1 cellular context compared by ENCODE assay signal in the genomic region with DNA sequence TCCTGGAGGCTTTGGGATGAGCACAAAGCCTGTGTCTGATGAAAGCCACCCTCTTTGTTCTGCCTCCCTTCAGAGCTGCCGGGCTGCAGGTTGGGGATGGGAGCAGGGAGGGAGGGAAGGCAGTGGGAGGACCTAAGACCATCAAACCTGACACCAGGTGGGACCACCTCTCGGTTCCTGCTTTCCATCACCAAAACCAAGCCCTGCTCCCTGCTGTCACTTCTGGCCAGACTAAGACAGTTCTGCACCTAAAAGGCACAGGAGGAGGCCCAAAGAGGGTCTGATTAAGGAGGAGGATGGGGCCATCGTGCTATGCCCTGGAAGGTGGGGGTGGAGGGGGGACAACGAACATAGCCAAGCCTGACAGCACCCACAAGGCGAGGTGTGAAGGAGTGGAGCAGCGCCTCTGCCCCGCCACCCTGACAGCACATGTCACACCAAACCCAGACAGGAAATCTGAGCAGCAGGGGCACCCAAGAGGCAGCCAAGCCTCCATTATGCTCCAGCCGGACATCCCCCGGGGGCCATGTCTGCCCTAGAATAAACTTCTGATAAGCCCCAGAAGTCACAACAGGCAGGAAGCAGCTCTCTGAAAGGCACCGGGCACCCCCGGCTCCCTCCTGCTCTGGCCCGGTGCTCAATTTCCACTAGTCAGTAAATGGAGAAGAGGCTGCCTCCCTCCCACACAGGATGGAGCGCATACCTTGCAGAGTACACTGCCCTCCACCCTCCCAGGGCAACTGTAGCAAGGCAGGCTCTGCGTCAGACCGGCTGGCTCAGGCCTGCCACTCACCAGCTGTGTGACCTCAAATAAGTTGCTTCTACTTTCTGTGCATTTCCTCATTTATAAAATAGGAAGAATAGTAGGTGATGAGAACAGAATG.
TF ChIP-seq lines count a peak whose summit lies in the region.

No MANE protein-coding gene starts in this region.

TF ChIP-seq in SK-N-SH, 30 proteins besides CTCF, POLR2A, EP300 and RAD21 (continued from another document):
- TF ChIP-seq, protein P1, sequence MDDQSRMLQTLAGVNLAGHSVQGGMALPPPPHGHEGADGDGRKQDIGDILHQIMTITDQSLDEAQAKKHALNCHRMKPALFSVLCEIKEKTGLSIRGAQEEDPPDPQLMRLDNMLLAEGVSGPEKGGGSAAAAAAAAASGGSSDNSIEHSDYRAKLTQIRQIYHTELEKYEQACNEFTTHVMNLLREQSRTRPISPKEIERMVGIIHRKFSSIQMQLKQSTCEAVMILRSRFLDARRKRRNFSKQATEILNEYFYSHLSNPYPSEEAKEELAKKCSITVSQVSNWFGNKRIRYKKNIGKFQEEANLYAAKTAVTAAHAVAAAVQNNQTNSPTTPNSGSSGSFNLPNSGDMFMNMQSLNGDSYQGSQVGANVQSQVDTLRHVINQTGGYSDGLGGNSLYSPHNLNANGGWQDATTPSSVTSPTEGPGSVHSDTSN (IDR thresholded peaks at IDR 0.05), result peak; percentile 52
- TF ChIP-seq POLR2AphosphoS5 (IDR thresholded peaks at IDR 0.05; ENCODE audit: low read depth, low read length), result no peak
- no peak for TF ChIP-seq EZH2phosphoT487 (IDR thresholded peaks at IDR 0.05; ENCODE audit: borderline replicate concordance, low read depth)
- TF ChIP-seq, protein P2, sequence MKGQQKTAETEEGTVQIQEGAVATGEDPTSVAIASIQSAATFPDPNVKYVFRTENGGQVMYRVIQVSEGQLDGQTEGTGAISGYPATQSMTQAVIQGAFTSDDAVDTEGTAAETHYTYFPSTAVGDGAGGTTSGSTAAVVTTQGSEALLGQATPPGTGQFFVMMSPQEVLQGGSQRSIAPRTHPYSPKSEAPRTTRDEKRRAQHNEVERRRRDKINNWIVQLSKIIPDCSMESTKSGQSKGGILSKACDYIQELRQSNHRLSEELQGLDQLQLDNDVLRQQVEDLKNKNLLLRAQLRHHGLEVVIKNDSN (IDR thresholded peaks at IDR 0.05; ENCODE audit: borderline replicate concordance, low read depth), result no peak
- TF ChIP-seq, protein P3, sequence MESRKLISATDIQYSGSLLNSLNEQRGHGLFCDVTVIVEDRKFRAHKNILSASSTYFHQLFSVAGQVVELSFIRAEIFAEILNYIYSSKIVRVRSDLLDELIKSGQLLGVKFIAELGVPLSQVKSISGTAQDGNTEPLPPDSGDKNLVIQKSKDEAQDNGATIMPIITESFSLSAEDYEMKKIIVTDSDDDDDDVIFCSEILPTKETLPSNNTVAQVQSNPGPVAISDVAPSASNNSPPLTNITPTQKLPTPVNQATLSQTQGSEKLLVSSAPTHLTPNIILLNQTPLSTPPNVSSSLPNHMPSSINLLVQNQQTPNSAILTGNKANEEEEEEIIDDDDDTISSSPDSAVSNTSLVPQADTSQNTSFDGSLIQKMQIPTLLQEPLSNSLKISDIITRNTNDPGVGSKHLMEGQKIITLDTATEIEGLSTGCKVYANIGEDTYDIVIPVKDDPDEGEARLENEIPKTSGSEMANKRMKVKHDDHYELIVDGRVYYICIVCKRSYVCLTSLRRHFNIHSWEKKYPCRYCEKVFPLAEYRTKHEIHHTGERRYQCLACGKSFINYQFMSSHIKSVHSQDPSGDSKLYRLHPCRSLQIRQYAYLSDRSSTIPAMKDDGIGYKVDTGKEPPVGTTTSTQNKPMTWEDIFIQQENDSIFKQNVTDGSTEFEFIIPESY (IDR thresholded peaks at IDR 0.05; ENCODE audit: borderline replicate concordance, low read depth), result no peak
- no peak for TF ChIP-seq RFX5 (IDR thresholded peaks at IDR 0.05; ENCODE audit: low read length)
- no peak for TF ChIP-seq ELF1 (IDR thresholded peaks at IDR 0.05)
- TF ChIP-seq RXRA (IDR thresholded peaks at IDR 0.05; ENCODE audit: borderline replicate concordance, low read depth), result no peak
- TF ChIP-seq, protein P4, sequence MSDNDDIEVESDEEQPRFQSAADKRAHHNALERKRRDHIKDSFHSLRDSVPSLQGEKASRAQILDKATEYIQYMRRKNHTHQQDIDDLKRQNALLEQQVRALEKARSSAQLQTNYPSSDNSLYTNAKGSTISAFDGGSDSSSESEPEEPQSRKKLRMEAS (IDR thresholded peaks at IDR 0.05; ENCODE audit: low read depth), result no peak
- TF ChIP-seq, protein P5, sequence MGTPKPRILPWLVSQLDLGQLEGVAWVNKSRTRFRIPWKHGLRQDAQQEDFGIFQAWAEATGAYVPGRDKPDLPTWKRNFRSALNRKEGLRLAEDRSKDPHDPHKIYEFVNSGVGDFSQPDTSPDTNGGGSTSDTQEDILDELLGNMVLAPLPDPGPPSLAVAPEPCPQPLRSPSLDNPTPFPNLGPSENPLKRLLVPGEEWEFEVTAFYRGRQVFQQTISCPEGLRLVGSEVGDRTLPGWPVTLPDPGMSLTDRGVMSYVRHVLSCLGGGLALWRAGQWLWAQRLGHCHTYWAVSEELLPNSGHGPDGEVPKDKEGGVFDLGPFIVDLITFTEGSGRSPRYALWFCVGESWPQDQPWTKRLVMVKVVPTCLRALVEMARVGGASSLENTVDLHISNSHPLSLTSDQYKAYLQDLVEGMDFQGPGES (IDR thresholded peaks at IDR 0.05; ENCODE audit: low read depth, low read length), result no peak
- TF ChIP-seq FOSL2 (IDR thresholded peaks at IDR 0.05; ENCODE audit: borderline replicate concordance, low read depth), result no peak
- TF ChIP-seq GATA2 (CRISPR knock-in tag; IDR thresholded peaks at IDR 0.05), result peak; percentile 72
- TF ChIP-seq CHD2 (IDR thresholded peaks at IDR 0.05; ENCODE audit: low read length, partially characterized antibody), result peak; percentile 64
- TF ChIP-seq, protein P6, sequence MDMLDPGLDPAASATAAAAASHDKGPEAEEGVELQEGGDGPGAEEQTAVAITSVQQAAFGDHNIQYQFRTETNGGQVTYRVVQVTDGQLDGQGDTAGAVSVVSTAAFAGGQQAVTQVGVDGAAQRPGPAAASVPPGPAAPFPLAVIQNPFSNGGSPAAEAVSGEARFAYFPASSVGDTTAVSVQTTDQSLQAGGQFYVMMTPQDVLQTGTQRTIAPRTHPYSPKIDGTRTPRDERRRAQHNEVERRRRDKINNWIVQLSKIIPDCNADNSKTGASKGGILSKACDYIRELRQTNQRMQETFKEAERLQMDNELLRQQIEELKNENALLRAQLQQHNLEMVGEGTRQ (IDR thresholded peaks at IDR 0.05; ENCODE audit: borderline replicate concordance, low read depth, low read length), result no peak
TF ChIP-seq in SK-N-SH: peak in this region for 7.
